In genomic region chr15:64911317-64912186, GRCh38 we compare ENCODE assay signal across 8 cellular contexts. TPM values are rescaled to one million over a fixed set of nuclear protein-coding genes. Genes with fewer than 3 reads are reported as not detected.
DNase-seq lines count a peak whose midpoint lies in the region; ATAC-seq and TF ChIP-seq lines count a peak whose summit lies in the region.

ANKDD1A (plus strand) TSS chr15:64911902; CDS start chr15:64911931, 29 bp downstream.

- peak; percentile 83 for DNase-seq in AG08395 (ENCODE audit: low spot score)
- DNase-seq in HuH-7.5 (ENCODE audit: low spot score): peak; percentile 77
- DNase-seq in SK-MEL-5 (ENCODE audit: low read depth, low spot score): peak; percentile 42
- DNase-seq in mammary epithelial cell: peak; percentile 57
- peak; percentile 91 for DNase-seq in islet precursor cell
- DNase-seq in smooth muscle cell (lab: John Stamatoyannopoulos, UW; ENCODE audit: unreplicated experiment): peak; percentile 63

- in situ Hi-C loops in SK-MEL-5 (cut with HindIII; ENCODE audit: low pct_unique_long_range_greater_than_20kb, low sequenced_read_pairs) (no loop called here), mammary epithelial cell (cut with MboI; ENCODE audit: low sequenced_read_pairs in 2 of 2) (no loop called here)

- H3K27ac ChIP-seq in mammary epithelial cell (ENCODE audit: insufficient read depth, low read depth, low read length) (no peak within 1 kb of the TSS), smooth muscle cell (ENCODE audit: low read depth) (no peak within 1 kb of the TSS)

- TF ChIP-seq CTCF in mammary epithelial cell (conservative IDR thresholded peaks at IDR 0.05 in 1 of 2, IDR thresholded peaks at IDR 0.05 in 1 of 2; ENCODE audit: extremely low read depth in 1 of 2, insufficient read depth in 1 of 2, low read depth in 1 of 2, low read length in 2 of 2) (no peak), smooth muscle cell (IDR thresholded peaks at IDR 0.05; ENCODE audit: borderline replicate concordance, insufficient read depth, poor library complexity, severe bottlenecking) (no peak)

- H2AFZ ChIP-seq in mammary epithelial cell (ENCODE audit: low read depth, low read length): peak within 1 kb of the TSS; percentile 96
- peak within 1 kb of the TSS; percentile 76 for H2AFZ ChIP-seq in smooth muscle cell (ENCODE audit: low read depth)

- H3K4me1 ChIP-seq in mammary epithelial cell (ENCODE audit: insufficient read depth, low read length): peaks cover 17% of the 10 kb centered on the region
- no peaks in the 10 kb centered on the region for H3K4me1 ChIP-seq in smooth muscle cell (ENCODE audit: low read depth)

- WGBS in mammary epithelial cell (ENCODE audit: low coverage, missing lambda C conversion rate): 4% methylated on average over 29 of the region's 72 CpGs
- 5% methylated on average over 62 of the region's 72 CpGs for WGBS in smooth muscle cell (ENCODE audit: low lambda C conversion rate)

- CTCF ChIA-PET in mammary epithelial cell (lab: Charles Lee; ENCODE audit: low non-redundant PET): no interaction called here

- dilution Hi-C loops in mammary epithelial cell (cut with HindIII; ENCODE audit: low sequenced_read_pairs): no loop called here

- no peaks in the 10 kb centered on the region for H3K27me3 ChIP-seq in mammary epithelial cell (ENCODE audit: insufficient read depth, low read length)
- H3K27me3 ChIP-seq in smooth muscle cell (ENCODE audit: low read depth): no peaks in the 10 kb centered on the region

- intact Hi-C loops in mammary epithelial cell (cut with micrococcal nuclease): no loop called here

- H3K9me3 ChIP-seq in mammary epithelial cell (replicated peaks; ENCODE audit: insufficient read depth, low read length) (no peaks in the 10 kb centered on the region), smooth muscle cell (replicated peaks; ENCODE audit: low read depth) (no peaks in the 10 kb centered on the region)

- no TSS peak for BruUV-seq in mammary epithelial cell (replicated peaks; lab: Mats Ljungman, UMichigan)

- H3K4me2 ChIP-seq in mammary epithelial cell (ENCODE audit: insufficient read depth, low read depth, low read length) (peak within 1 kb of the TSS; percentile 96), smooth muscle cell (peak within 1 kb of the TSS; percentile 82)

- H4K20me1 ChIP-seq in mammary epithelial cell (ENCODE audit: insufficient read depth, low read length) (no peaks in the 10 kb centered on the region), smooth muscle cell (ENCODE audit: low read depth) (peaks cover 5% of the 10 kb centered on the region)

- ATAC-seq in GM18861 (IDR thresholded peaks at IDR 0.05; ENCODE audit: unreplicated experiment): peak; percentile 60
- no peak for ATAC-seq in HG03175 (IDR thresholded peaks at IDR 0.05; ENCODE audit: unreplicated experiment)

- H3F3A ChIP-seq in smooth muscle cell (ENCODE audit: low read depth): no peaks in the 10 kb centered on the region

- H3K79me2 ChIP-seq in mammary epithelial cell (ENCODE audit: insufficient read depth, low read length): no peaks in the 10 kb centered on the region
- H3K79me2 ChIP-seq in smooth muscle cell (ENCODE audit: low read depth): no peaks in the 10 kb centered on the region

- H3K4me3 ChIP-seq in mammary epithelial cell (replicated peaks in 1 of 3; ENCODE audit: insufficient read depth in 1 of 3, low read depth in 2 of 3, low read length in 3 of 3) (peak within 1 kb of the TSS; percentile 49 to 71 (median 68)), smooth muscle cell (peak within 1 kb of the TSS; percentile 67)

- H3K36me3 ChIP-seq in mammary epithelial cell (ENCODE audit: insufficient read depth, low read length): no peaks in the 10 kb centered on the region
- H3K36me3 ChIP-seq in smooth muscle cell (ENCODE audit: low read depth): no peaks in the 10 kb centered on the region

- H3K9ac ChIP-seq in mammary epithelial cell (ENCODE audit: insufficient read depth, low read length) (no peak within 1 kb of the TSS), smooth muscle cell (ENCODE audit: low read depth) (no peak within 1 kb of the TSS)

RNA-seq across cellular contexts. Expression of gene ANKDD1A, which starts in this region (rescaled TPM):
- total RNA-seq in SK-MEL-5 (2014; rRNA removed; shearing (Covaris generic)): 1.5 and 1.7 TPM in 2 replicates
- 0.88 and 2.4 TPM in 2 replicates for polyA plus RNA-seq in SK-MEL-5 (2015; cell fraction: cytosol; rRNA removed)
- 3.9 and 4.3 TPM in 2 replicates for polyA plus RNA-seq in SK-MEL-5 (2015; cell fraction: nucleus; rRNA removed)
- total RNA-seq in mammary epithelial cell (1 to 10 TPM in 1 of 2 donors, under 1 TPM in 1; 0.83 to 1.6 TPM), smooth muscle cell (1.3 and 1.7 TPM in 2 replicates)
- polyA plus RNA-seq in mammary epithelial cell (2.3 TPM), smooth muscle cell (2.8 and 5.6 TPM in 2 replicates)
- polyA minus RNA-seq in mammary epithelial cell: not detected
